Comparison of ENCODE assay signal across 9 cellular contexts in the genomic region with DNA sequence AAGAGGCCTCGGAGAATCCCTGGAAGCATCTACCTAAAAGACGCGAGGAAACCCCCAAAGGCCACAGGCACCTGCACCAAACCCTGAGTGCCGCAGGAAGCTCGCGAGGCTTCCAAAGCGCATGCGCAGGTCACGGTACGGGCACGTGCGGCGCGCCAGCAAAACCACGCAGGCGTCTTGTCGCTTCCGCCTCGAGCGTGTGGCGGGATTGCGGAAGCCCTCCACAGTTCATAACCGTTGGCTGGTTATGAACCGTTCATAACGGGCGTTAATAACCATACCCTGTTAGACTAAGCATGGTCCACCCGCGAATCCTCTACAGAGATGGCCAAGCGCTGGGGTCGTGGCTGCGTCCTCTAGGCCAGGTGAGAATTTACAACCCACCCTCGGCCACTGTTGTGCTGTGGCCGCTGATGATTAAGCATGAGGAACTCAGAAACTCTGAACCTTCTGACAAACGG.
DNase-seq lines count a peak whose midpoint lies in the region; ATAC-seq lines count a peak whose summit lies in the region.
"Had no signal": no experiment of that assay in that cellular context is flagged by ENCODE, and none has a peak within 500 bp of the region (broad histone marks: within the 10 kb centered on the region; RNA-seq: fewer than 3 reads in every experiment).

No MANE protein-coding gene starts in this region.

- ATAC-seq in activated CD4-positive, CD25-positive, alpha-beta regulatory T cell treated with anti-CD3 and anti-CD28 coated beads, Interleukin-2, amount 50 U/mL, for 24 hours = peak; percentile 68 to 77
- ATAC-seq in GM21786 (IDR thresholded peaks at IDR 0.05; ENCODE audit: unreplicated experiment) = no peak
- no peak for ATAC-seq in GM18909 (IDR thresholded peaks at IDR 0.05; ENCODE audit: poor library complexity, unreplicated experiment)
- ATAC-seq: A549 had no signal

- DNase-seq in NCI-H748 (lab: John Stamatoyannopoulos, UW; ENCODE audit: unreplicated experiment) (peak; percentile 67), NCI-H748 treated with DMSO at 0.1 percent for 48 hours (lab: John Stamatoyannopoulos, UW) (no peak), midbrain (lab: John Stamatoyannopoulos, UW) (peak; percentile 15)
- DNase-seq in central memory CD4-positive, alpha-beta T cell = peak; percentile 82
- DNase-seq in stimulated activated CD8-positive, alpha-beta memory T cell treated with anti-CD3 and anti-CD28 coated beads, Interleukin-2, amount 100 ng/mL, for 1 hour (ENCODE audit: low read depth in 2 of 2) = peak; percentile 64 to 78

Comparison
In these comparisons a context has a peak if more than half of its experiments do, and no peak if none do; other contexts are left out.
1. ATAC-seq: peak in activated CD4-positive, CD25-positive, alpha-beta regulatory T cell treated with anti-CD3 and anti-CD28 coated beads, Interleukin-2, amount 50 U/mL, for 24 hours (2 of 2); none in GM21786 (single experiment) and GM18909 (single experiment).